Comparison of ENCODE assay signal across 15 cellular contexts in the genomic region with DNA sequence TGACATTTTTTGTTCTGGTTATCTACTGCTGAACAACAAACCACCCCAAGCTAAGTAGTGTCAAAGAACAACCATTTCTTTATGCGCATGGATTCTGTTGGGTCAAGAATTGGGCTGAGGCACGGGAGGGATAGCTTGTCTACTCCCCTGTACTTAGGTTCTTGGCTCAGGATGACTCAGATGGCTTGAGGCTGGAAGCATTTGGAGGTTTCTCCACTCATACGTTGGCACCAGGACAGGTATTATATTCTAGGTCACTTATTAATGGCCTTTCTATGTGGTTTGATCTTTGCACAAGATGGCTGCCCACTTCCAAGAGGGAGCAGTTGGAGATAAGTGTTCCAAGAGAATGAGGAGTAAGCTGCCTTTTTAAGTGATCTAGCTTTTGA. TPM values are rescaled to one million over a fixed set of nuclear protein-coding genes. Genes with fewer than 3 reads are reported as not detected.
A peak's percentile ranks its signal among the peaks of the same experiment; 100 is the strongest.
DNase-seq lines count a peak whose midpoint lies in the region; ATAC-seq and TF ChIP-seq lines count a peak whose summit lies in the region.
"Had no signal": no experiment of that assay in that cellular context is flagged by ENCODE, and none has a peak within 500 bp of the region (broad histone marks: within the 10 kb centered on the region; RNA-seq: fewer than 3 reads in every experiment).

No MANE protein-coding gene starts in this region.

- H3K4me1 Mint-ChIP-seq in Calu3 (ENCODE audit: low read depth, unreplicated experiment): no peaks in the 10 kb centered on the region
- H3K4me1 Mint-ChIP-seq: activated naive CD8-positive, alpha-beta T cell treated with anti-CD3 and anti-CD28 coated beads, Interleukin-2, amount 50 U/mL, for 24 hours; stimulated activated naive CD8-positive, alpha-beta T cell treated with anti-CD3 and anti-CD28 coated beads, Interleukin-15, amount 100 ng/mL, for 72 hours had no signal

- ATAC-seq in GM21723 (IDR thresholded peaks at IDR 0.05; ENCODE audit: unreplicated experiment) (peak; percentile 11), HG02981 (IDR thresholded peaks at IDR 0.05; ENCODE audit: unreplicated experiment) (no peak), gastroesophageal sphincter (no peak)
- ATAC-seq: activated naive CD8-positive, alpha-beta T cell treated with anti-CD3 and anti-CD28 coated beads, Interleukin-2, amount 50 U/mL, for 24 hours; left lung; pancreas; stimulated activated naive CD8-positive, alpha-beta T cell treated with anti-CD3 and anti-CD28 coated beads, Interleukin-15, amount 100 ng/mL, for 72 hours had no signal

- CTCF ChIA-PET in Calu3 (lab: Charles Lee): interaction anchor here (0.5 to 1.4 kb wide), 2 partner anchors 12 to 62 kb away, joined by 3 to 6 read pairs; partner anchors contain the start of gene TFAM

- no peak overlapping the region for H3K27ac ChIP-seq in gastroesophageal sphincter
- H3K27ac ChIP-seq: left lung, pancreas had no signal

- H3K36me3 ChIP-seq in gastroesophageal sphincter: peaks cover 0 to 4% of the 10 kb centered on the region in 2 donors
- H3K36me3 ChIP-seq: left lung, pancreas had no signal

- no peak overlapping the region for H3K4me3 Mint-ChIP-seq in Calu3 (ENCODE audit: low read depth, unreplicated experiment)
- H3K4me3 Mint-ChIP-seq: activated CD4-positive, alpha-beta memory T cell treated with anti-CD3 and anti-CD28 coated beads for 36 hours; activated naive CD8-positive, alpha-beta T cell treated with anti-CD3 and anti-CD28 coated beads, Interleukin-2, amount 50 U/mL, for 24 hours; stimulated activated naive CD8-positive, alpha-beta T cell treated with anti-CD3 and anti-CD28 coated beads, Interleukin-15, amount 100 ng/mL, for 72 hours had no signal

- 81 to 94% methylated on average over 2 to 3 of the region's 3 CpGs for WGBS in gastroesophageal sphincter (ENCODE audit: low coverage in 1 of 2), 2 donors

- TF ChIP-seq POLR2A in gastroesophageal sphincter (IDR thresholded peaks at IDR 0.05): no peak

- H3K27me3 Mint-ChIP-seq in Calu3 (ENCODE audit: unreplicated experiment): no peaks in the 10 kb centered on the region
- H3K27me3 Mint-ChIP-seq: activated CD4-positive, alpha-beta memory T cell treated with anti-CD3 and anti-CD28 coated beads for 36 hours; activated naive CD8-positive, alpha-beta T cell treated with anti-CD3 and anti-CD28 coated beads, Interleukin-2, amount 50 U/mL, for 24 hours; stimulated activated naive CD8-positive, alpha-beta T cell treated with anti-CD3 and anti-CD28 coated beads, Interleukin-15, amount 100 ng/mL, for 72 hours had no signal

- H3K36me3 Mint-ChIP-seq in Calu3 (ENCODE audit: insufficient read depth, unreplicated experiment): no peaks in the 10 kb centered on the region
- H3K36me3 Mint-ChIP-seq: activated CD4-positive, alpha-beta memory T cell treated with anti-CD3 and anti-CD28 coated beads for 36 hours had no signal

- no peaks in the 10 kb centered on the region for H3K27me3 ChIP-seq in gastroesophageal sphincter
- H3K27me3 ChIP-seq: left lung, pancreas had no signal

- DNase-seq in Calu3: peak; percentile 11
- DNase-seq in HPDE6-E6E7 (ENCODE audit: extremely low spot score): peak; percentile 16
- DNase-seq in fibroblast of mammary gland (ENCODE audit: low read depth): peak; percentile 14
- no peak for DNase-seq in activated CD4-positive, alpha-beta T cell treated with anti-CD3 and anti-CD28 coated beads for 48 hours
- no peak for DNase-seq in stimulated activated CD4-positive, alpha-beta T cell treated with anti-CD3 and anti-CD28 coated beads, Interleukin-2, amount 100 ng/mL, for 48 hours
- DNase-seq: activated CD4-positive, alpha-beta memory T cell treated with anti-CD3 and anti-CD28 coated beads for 36 hours; activated naive CD8-positive, alpha-beta T cell treated with anti-CD3 and anti-CD28 coated beads, Interleukin-2, amount 50 U/mL, for 24 hours; left lung; NCI-H1436; NCI-H2227 treated with DMSO at 0.1 percent for 48 hours; pancreas; stimulated activated naive CD8-positive, alpha-beta T cell treated with anti-CD3 and anti-CD28 coated beads, Interleukin-15, amount 100 ng/mL, for 72 hours had no signal

- H3K9me3 Mint-ChIP-seq in Calu3 (ENCODE audit: low read depth, unreplicated experiment): no peaks in the 10 kb centered on the region
- H3K9me3 Mint-ChIP-seq: activated CD4-positive, alpha-beta memory T cell treated with anti-CD3 and anti-CD28 coated beads for 36 hours; activated naive CD8-positive, alpha-beta T cell treated with anti-CD3 and anti-CD28 coated beads, Interleukin-2, amount 50 U/mL, for 24 hours; stimulated activated naive CD8-positive, alpha-beta T cell treated with anti-CD3 and anti-CD28 coated beads, Interleukin-15, amount 100 ng/mL, for 72 hours had no signal

- no TSS peak for BruUV-seq in Calu3 (replicated peaks; lab: Mats Ljungman, UMichigan)

- H3K4me3 ChIP-seq in fibroblast of mammary gland (ENCODE audit: control insufficient read depth, low read depth, low read length) (no peak overlapping the region), gastroesophageal sphincter (no peak overlapping the region)
- H3K4me3 ChIP-seq: left lung, pancreas had no signal

- H3K27ac Mint-ChIP-seq in Calu3 (ENCODE audit: unreplicated experiment): no peak overlapping the region
- H3K27ac Mint-ChIP-seq: activated CD4-positive, alpha-beta memory T cell treated with anti-CD3 and anti-CD28 coated beads for 36 hours; activated naive CD8-positive, alpha-beta T cell treated with anti-CD3 and anti-CD28 coated beads, Interleukin-2, amount 50 U/mL, for 24 hours; stimulated activated naive CD8-positive, alpha-beta T cell treated with anti-CD3 and anti-CD28 coated beads, Interleukin-15, amount 100 ng/mL, for 72 hours had no signal

- TF ChIP-seq CTCF in Calu3 (IDR thresholded peaks at IDR 0.05; ENCODE audit: unreplicated experiment) (no peak), fibroblast of mammary gland (conservative IDR thresholded peaks at IDR 0.05; ENCODE audit: control insufficient read depth, insufficient read depth, low read depth, low read length) (no peak), gastroesophageal sphincter (IDR thresholded peaks at IDR 0.05) (no peak)

- TF ChIP-seq EP300 in gastroesophageal sphincter (IDR thresholded peaks at IDR 0.05): no peak

- intact Hi-C loops in Calu3 (cut with micrococcal nuclease; ENCODE audit: unreplicated experiment): no loop called here

- H3K9me3 ChIP-seq in gastroesophageal sphincter: no peaks in the 10 kb centered on the region
- H3K9me3 ChIP-seq: left lung, pancreas had no signal

- H3K4me1 ChIP-seq in gastroesophageal sphincter: no peaks in the 10 kb centered on the region
- H3K4me1 ChIP-seq: left lung, pancreas had no signal

RNA-seq across cellular contexts. Expression of gene TFAM, which starts 11.8 kb away (rescaled TPM):
- total RNA-seq in Calu3 (2022) (91.8 and 94.3 TPM in 2 replicates), gastroesophageal sphincter (10 to 100 TPM; 17.5 to 29.1 (median 21.2) TPM)

RNA-seq across cellular contexts. Expression of gene UBE2D1, which starts 38.6 kb away (rescaled TPM):
- total RNA-seq in Calu3 (2022): 22.9 and 25.6 TPM in 2 replicates
- 10 to 100 TPM; 16.4 to 23.5 (median 19.0) TPM for total RNA-seq in gastroesophageal sphincter

Comparison
In these comparisons a context has a peak if more than half of its experiments do, and no peak if none do; other contexts are left out.
1. DNase-seq: peak in Calu3 (single experiment), HPDE6-E6E7 (single experiment) and fibroblast of mammary gland (single experiment); none in activated CD4-positive, alpha-beta T cell treated with anti-CD3 and anti-CD28 coated beads for 48 hours (single experiment) and stimulated activated CD4-positive, alpha-beta T cell treated with anti-CD3 and anti-CD28 coated beads, Interleukin-2, amount 100 ng/mL, for 48 hours (0 of 2).